1 cellular context compared by ENCODE assay signal in genomic region chr1:59431566-59432294, GRCh38.
TF ChIP-seq lines count a peak whose summit lies in the region.

No MANE protein-coding gene starts in this region.

TF ChIP-seq in SK-N-SH treated with all-trans-retinoic acid at 6 μM for 48 hours, 23 proteins besides CTCF, POLR2A, EP300 and RAD21 (continued from another document):
- TF ChIP-seq TSHZ2 (CRISPR knock-in tag; IDR thresholded peaks at IDR 0.05) (no peak), CSRNP3 (CRISPR knock-in tag; IDR thresholded peaks at IDR 0.05) (no peak), GLIS3 (CRISPR knock-in tag; IDR thresholded peaks at IDR 0.05) (no peak), ZNF8 (CRISPR knock-in tag; IDR thresholded peaks at IDR 0.05) (no peak), TOX (CRISPR knock-in tag; IDR thresholded peaks at IDR 0.05; ENCODE audit: borderline replicate concordance) (no peak), CREB5 (CRISPR knock-in tag; IDR thresholded peaks at IDR 0.05; ENCODE audit: low read depth) (no peak), OSR1 (CRISPR knock-in tag; IDR thresholded peaks at IDR 0.05) (no peak), RARB (CRISPR knock-in tag; IDR thresholded peaks at IDR 0.05) (no peak), ZC3H10 (CRISPR knock-in tag; IDR thresholded peaks at IDR 0.05) (no peak), POU6F1 (CRISPR knock-in tag; IDR thresholded peaks at IDR 0.05; ENCODE audit: borderline replicate concordance, low read depth) (no peak), ESRRG (CRISPR knock-in tag; IDR thresholded peaks at IDR 0.05) (no peak)
